7 cellular contexts compared by ENCODE assay signal in genomic region chr5:14706615-14707021, GRCh38.
A peak's percentile ranks its signal among the peaks of the same experiment; 100 is the strongest.
DNase-seq lines count a peak whose midpoint lies in the region; TF ChIP-seq lines count a peak whose summit lies in the region.

No MANE protein-coding gene starts in this region.

- CTCF ChIA-PET in GM10248 (lab: Yijun Ruan, JAX): interaction anchor here (1.7 to 15.6 kb wide), 3 partner anchors 11 to 21 kb away, joined by 4 to 132 read pairs (median 6); no protein-coding TSS in a partner anchor

- peak overlapping the region; percentile 98 for H3K27ac Mint-ChIP-seq in stimulated activated naive CD8-positive, alpha-beta T cell treated with anti-CD3 and anti-CD28 coated beads, Interleukin-15, Interleukin-2, amounts not matched to agents 100 ng/mL and 50 ng/mL, for 24 hours

- POLR2A ChIA-PET in GM10248 (lab: Yijun Ruan, JAX): no interaction called here

- peak; percentile 43 to 51 for DNase-seq in Kasumi-1 (lab: John Stamatoyannopoulos, UW)
- DNase-seq in activated CD4-positive, CD25-positive, alpha-beta regulatory T cell treated with anti-CD3 and anti-CD28 coated beads, Interleukin-2, amount 50 U/mL, for 72 hours: peak; percentile 41
- DNase-seq in epithelial cell of prostate (ENCODE audit: low read depth, low spot score): no peak
- DNase-seq in GM10248 (ENCODE audit: extremely low spot score): no peak
- DNase-seq in GF-D8 (lab: John Stamatoyannopoulos, UW): no peak
- no peak for DNase-seq in NCI-H774 (lab: John Stamatoyannopoulos, UW)

- H3K27ac ChIP-seq in epithelial cell of prostate: peak overlapping the region; percentile 4

- H3K9me3 Mint-ChIP-seq in stimulated activated naive CD8-positive, alpha-beta T cell treated with anti-CD3 and anti-CD28 coated beads, Interleukin-15, Interleukin-2, amounts not matched to agents 100 ng/mL and 50 ng/mL, for 24 hours: no peaks in the 10 kb centered on the region

- peak overlapping the region; percentile 59 for H3K4me3 Mint-ChIP-seq in stimulated activated naive CD8-positive, alpha-beta T cell treated with anti-CD3 and anti-CD28 coated beads, Interleukin-15, Interleukin-2, amounts not matched to agents 100 ng/mL and 50 ng/mL, for 24 hours

- TF ChIP-seq CTCF in GM10248 (IDR thresholded peaks at IDR 0.05; ENCODE audit: control extremely low read depth, extremely low read depth, low read depth, missing control alignments): no peak

- no peaks in the 10 kb centered on the region for H3K27me3 Mint-ChIP-seq in stimulated activated naive CD8-positive, alpha-beta T cell treated with anti-CD3 and anti-CD28 coated beads, Interleukin-15, Interleukin-2, amounts not matched to agents 100 ng/mL and 50 ng/mL, for 24 hours

- H3K36me3 Mint-ChIP-seq in stimulated activated naive CD8-positive, alpha-beta T cell treated with anti-CD3 and anti-CD28 coated beads, Interleukin-15, Interleukin-2, amounts not matched to agents 100 ng/mL and 50 ng/mL, for 24 hours (ENCODE audit: low read depth): peaks cover 95% of the 10 kb centered on the region

- peaks cover 76% of the 10 kb centered on the region for H3K4me1 Mint-ChIP-seq in stimulated activated naive CD8-positive, alpha-beta T cell treated with anti-CD3 and anti-CD28 coated beads, Interleukin-15, Interleukin-2, amounts not matched to agents 100 ng/mL and 50 ng/mL, for 24 hours (ENCODE audit: low read depth)

Comparison
In these comparisons a context has a peak if more than half of its experiments do, and no peak if none do; other contexts are left out.
1. DNase-seq: peak in Kasumi-1 (2 of 2) and activated CD4-positive, CD25-positive, alpha-beta regulatory T cell treated with anti-CD3 and anti-CD28 coated beads, Interleukin-2, amount 50 U/mL, for 72 hours (single experiment); none in epithelial cell of prostate (single experiment), GM10248 (single experiment), GF-D8 (single experiment) and NCI-H774 (single experiment).